In the genomic region with DNA sequence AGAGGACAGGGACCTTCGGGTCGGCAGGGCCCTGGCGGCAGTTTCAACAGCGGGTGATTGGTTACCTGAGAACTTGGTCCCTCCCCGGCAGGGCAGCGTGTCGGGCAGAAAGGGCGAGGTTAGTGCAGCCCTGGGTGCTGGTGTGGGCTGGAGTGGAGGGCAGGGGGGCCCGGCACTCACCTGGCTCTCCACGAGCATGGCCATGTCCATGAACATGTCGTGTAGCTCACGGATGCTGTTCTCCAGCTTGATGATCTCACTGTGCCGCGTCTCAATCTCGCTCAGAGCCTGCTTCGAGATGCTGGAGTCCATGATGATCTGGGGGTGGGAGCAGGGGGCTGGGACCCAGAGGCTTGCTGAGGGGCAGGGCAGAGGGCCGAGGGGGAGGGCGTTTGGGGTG, we compare ENCODE assay signal across 20 cellular contexts. TPM values are rescaled to one million over a fixed set of nuclear protein-coding genes. Genes with fewer than 3 reads are reported as not detected.
DNase-seq lines count a peak whose midpoint lies in the region; ATAC-seq and TF ChIP-seq lines count a peak whose summit lies in the region.
"Had no signal": no experiment of that assay in that cellular context is flagged by ENCODE, and none has a peak within 500 bp of the region (broad histone marks: within the 10 kb centered on the region; RNA-seq: fewer than 3 reads in every experiment).

No MANE protein-coding gene starts in this region.

- no peak overlapping the region for H3K4me2 ChIP-seq in hepatocyte
- H3K4me2 ChIP-seq: KMS-11, PC-9 had no signal

- DNase-seq in activated T-cell treated with anti-CD3 and anti-CD28 coated beads, Interleukin-2, amount 50 U/mL, for 24 hours, result no peak
- DNase-seq in activated T-cell treated with anti-CD3 and anti-CD28 coated beads, Interleukin-2, amount 50 U/mL, for 1 hour, result no peak
- no peak for DNase-seq in Panc1 (ENCODE audit: low read depth, low spot score)
- no peak for DNase-seq in hepatocyte (ENCODE audit: low spot score)
- no peak for DNase-seq in type B pancreatic cell (ENCODE audit: extremely low spot score, unreplicated experiment)
- no peak for DNase-seq in progenitor cell of endocrine pancreas (ENCODE audit: low spot score, unreplicated experiment)
- DNase-seq in NCI-H1092 treated with DMSO at 0.1 percent for 48 hours (lab: John Stamatoyannopoulos, UW), result no peak
- DNase-seq in DMS153 treated with DMSO at 0.1 percent for 48 hours (lab: John Stamatoyannopoulos, UW; ENCODE audit: unreplicated experiment), result no peak
- DNase-seq: 8988T; BE2C; CD8-positive, alpha-beta T cell; DMS79; MV-4-11; NCI-H1417; NCI-H187; NCI-H2107; NCI-H524 had no signal

- no peaks in the 10 kb centered on the region for H3K79me2 ChIP-seq in hepatocyte

- intact Hi-C loops in Panc1 (cut with micrococcal nuclease; ENCODE audit: unreplicated experiment), result no loop called here

- H3K27ac ChIP-seq in Panc1 (ENCODE audit: low read length), result peak overlapping the region; percentile 80
- H3K27ac ChIP-seq in hepatocyte, result peak overlapping the region; percentile 43
- H3K27ac ChIP-seq: KMS-11, PC-9, SJSA1 had no signal

- CTCF ChIA-PET in Panc1 (lab: Charles Lee), result interaction anchor here (1.1 to 1.5 kb wide), 2 partner anchors 8 to 23 kb away, joined by 4 read pairs; no protein-coding TSS in a partner anchor

- TF ChIP-seq CTCF in Panc1 (IDR thresholded peaks at IDR 0.05) (no peak), hepatocyte (IDR thresholded peaks at IDR 0.05; ENCODE audit: poor library complexity) (no peak), type B pancreatic cell (conservative IDR thresholded peaks at IDR 0.05) (no peak), progenitor cell of endocrine pancreas (IDR thresholded peaks at IDR 0.05; ENCODE audit: unreplicated experiment) (no peak)

- H3K9me3 ChIP-seq in Panc1 (ENCODE audit: control insufficient read depth, insufficient read depth, low read depth, low read length), result no peaks in the 10 kb centered on the region
- H3K9me3 ChIP-seq in hepatocyte (ENCODE audit: low read depth), result no peaks in the 10 kb centered on the region
- H3K9me3 ChIP-seq: BE2C, SJSA1 had no signal

- H2AFZ ChIP-seq in hepatocyte, result no peak overlapping the region
- H2AFZ ChIP-seq: PC-9 had no signal

- H3K4me1 Mint-ChIP-seq in activated T-cell treated with anti-CD3 and anti-CD28 coated beads, Interleukin-2, amount 50 U/mL, for 24 hours (ENCODE audit: low read depth), result peaks cover 16% of the 10 kb centered on the region
- H3K4me1 Mint-ChIP-seq in type B pancreatic cell (ENCODE audit: unreplicated experiment) (peaks cover 10% of the 10 kb centered on the region), progenitor cell of endocrine pancreas (ENCODE audit: low read depth) (no peaks in the 10 kb centered on the region)

- POLR2A ChIA-PET in Panc1 (lab: Charles Lee), result interaction anchor here (1.1 kb wide), 1 partner anchor 10 kb away, joined by 3 read pairs; no protein-coding TSS in a partner anchor

- H3K36me3 Mint-ChIP-seq in activated T-cell treated with anti-CD3 and anti-CD28 coated beads, Interleukin-2, amount 50 U/mL, for 24 hours (ENCODE audit: low read depth), result peaks cover 73% of the 10 kb centered on the region
- H3K36me3 Mint-ChIP-seq in type B pancreatic cell, result peaks cover 9% of the 10 kb centered on the region
- H3K36me3 Mint-ChIP-seq in progenitor cell of endocrine pancreas (ENCODE audit: insufficient read depth), result peaks cover 16% of the 10 kb centered on the region

- no peaks in the 10 kb centered on the region for H3K27me3 ChIP-seq in Panc1 (ENCODE audit: control insufficient read depth, insufficient read depth, low read length)
- H3K27me3 ChIP-seq in hepatocyte, result no peaks in the 10 kb centered on the region
- H3K27me3 ChIP-seq: BE2C, SJSA1 had no signal

- H3K4me3 ChIP-seq in Panc1 (ENCODE audit: low read depth in 2 of 2, low read length in 2 of 2) (no peak overlapping the region), hepatocyte (no peak overlapping the region)
- H3K4me3 ChIP-seq: PC-9, SJSA1 had no signal

- no TSS peak for BruUV-seq in Panc1 (replicated peaks; lab: Mats Ljungman, UMichigan)

- no peak for ATAC-seq in Panc1
- ATAC-seq: CD8-positive, alpha-beta T cell had no signal

- H3K4me1 ChIP-seq in Panc1 (ENCODE audit: control insufficient read depth, insufficient read depth, low read length), result peaks cover 80% of the 10 kb centered on the region
- H3K4me1 ChIP-seq in hepatocyte (ENCODE audit: insufficient read depth), result peaks cover 8% of the 10 kb centered on the region

- in situ Hi-C loops in Panc1 (cut with HindIII; ENCODE audit: low pct_unique_long_range_greater_than_20kb, low sequenced_read_pairs), result no loop called here

- WGBS in hepatocyte (ENCODE audit: low lambda C conversion rate, missing lambda C conversion rate), result 95% methylated on average over 13 of the region's 18 CpGs

- no peaks in the 10 kb centered on the region for H4K20me1 ChIP-seq in hepatocyte (ENCODE audit: insufficient read depth, poor library complexity, severe bottlenecking)

- peak overlapping the region; percentile 13 for H3K27ac Mint-ChIP-seq in activated T-cell treated with anti-CD3 and anti-CD28 coated beads, Interleukin-2, amount 50 U/mL, for 24 hours
- H3K27ac Mint-ChIP-seq in type B pancreatic cell (peak overlapping the region; percentile 77), progenitor cell of endocrine pancreas (no peak overlapping the region)
- H3K27ac Mint-ChIP-seq: CD8-positive, alpha-beta T cell had no signal

- no peaks in the 10 kb centered on the region for H3K27me3 Mint-ChIP-seq in activated T-cell treated with anti-CD3 and anti-CD28 coated beads, Interleukin-2, amount 50 U/mL, for 24 hours
- H3K27me3 Mint-ChIP-seq in type B pancreatic cell, result no peaks in the 10 kb centered on the region
- no peaks in the 10 kb centered on the region for H3K27me3 Mint-ChIP-seq in progenitor cell of endocrine pancreas

- H3K36me3 ChIP-seq in Panc1 (ENCODE audit: control insufficient read depth, insufficient read depth, low read length), result no peaks in the 10 kb centered on the region; the same call in none of the 2 replicates
- H3K36me3 ChIP-seq in hepatocyte (replicated peaks; ENCODE audit: insufficient read depth, low read depth), result no peaks in the 10 kb centered on the region

- H3K4me3 Mint-ChIP-seq in activated T-cell treated with anti-CD3 and anti-CD28 coated beads, Interleukin-2, amount 50 U/mL, for 24 hours, result no peak overlapping the region
- no peak overlapping the region for H3K4me3 Mint-ChIP-seq in type B pancreatic cell
- no peak overlapping the region for H3K4me3 Mint-ChIP-seq in progenitor cell of endocrine pancreas (ENCODE audit: low read depth)
- H3K4me3 Mint-ChIP-seq: CD8-positive, alpha-beta T cell had no signal

- no peaks in the 10 kb centered on the region for H3K9me2 ChIP-seq in hepatocyte (replicated peaks; ENCODE audit: insufficient read depth)

- H3K9me3 Mint-ChIP-seq in activated T-cell treated with anti-CD3 and anti-CD28 coated beads, Interleukin-2, amount 50 U/mL, for 24 hours, result no peaks in the 10 kb centered on the region
- H3K9me3 Mint-ChIP-seq in type B pancreatic cell, result no peaks in the 10 kb centered on the region
- no peaks in the 10 kb centered on the region for H3K9me3 Mint-ChIP-seq in progenitor cell of endocrine pancreas (ENCODE audit: low read depth)
- H3K9me3 Mint-ChIP-seq: CD8-positive, alpha-beta T cell had no signal

RNA-seq across cellular contexts. Expression of a gene that starts 16.8 kb away (rescaled TPM):
- total RNA-seq in Panc1 (2021; ENCODE audit: unreplicated experiment) (80.9 TPM), hepatocyte (22.8 and 23.7 TPM in 2 replicates), type B pancreatic cell (ENCODE audit: low replicate concordance) (27.3 and 35.1 TPM in 2 replicates), progenitor cell of endocrine pancreas (40.9 and 46.6 TPM in 2 replicates)
- polyA plus RNA-seq in Panc1 (2012; ENCODE audit: insufficient read length), result 75.5 TPM
- polyA plus RNA-seq in hepatocyte, result 27.1 and 39.2 TPM in 2 replicates

RNA-seq across cellular contexts. Expression of a gene that starts 19.3 kb away (rescaled TPM):
- total RNA-seq in Panc1 (2021; ENCODE audit: unreplicated experiment) (124 TPM), hepatocyte (35.9 and 44.3 TPM in 2 replicates), type B pancreatic cell (ENCODE audit: low replicate concordance) (65.8 and 68.4 TPM in 2 replicates), progenitor cell of endocrine pancreas (57.9 and 58.8 TPM in 2 replicates)
- 228 TPM for polyA plus RNA-seq in Panc1 (2012; ENCODE audit: insufficient read length)
- 112 and 131 TPM in 2 replicates for polyA plus RNA-seq in hepatocyte

RNA-seq across cellular contexts. Expression of a gene that starts 19.4 kb away (rescaled TPM):
- 11.1 TPM for total RNA-seq in Panc1 (2021; ENCODE audit: unreplicated experiment)
- 6.5 TPM for polyA plus RNA-seq in Panc1 (2012; ENCODE audit: insufficient read length)
- 3.0 and 4.7 TPM in 2 replicates for total RNA-seq in hepatocyte
- polyA plus RNA-seq in hepatocyte, result 13.9 and 15.3 TPM in 2 replicates
- 14.7 and 15.0 TPM in 2 replicates for total RNA-seq in type B pancreatic cell (ENCODE audit: low replicate concordance)
- total RNA-seq in progenitor cell of endocrine pancreas, result 10.4 and 11.1 TPM in 2 replicates

RNA-seq across cellular contexts. Expression of a gene that starts 35.0 kb away (rescaled TPM):
- 4.4 TPM for total RNA-seq in Panc1 (2021; ENCODE audit: unreplicated experiment)
- polyA plus RNA-seq in Panc1 (2012; ENCODE audit: insufficient read length), result 6.8 TPM
- 4.3 and 5.6 TPM in 2 replicates for total RNA-seq in hepatocyte
- polyA plus RNA-seq in hepatocyte, result 7.5 and 9.5 TPM in 2 replicates
- 3.8 and 12.9 TPM in 2 replicates for total RNA-seq in type B pancreatic cell (ENCODE audit: low replicate concordance)
- total RNA-seq in progenitor cell of endocrine pancreas, result 15.0 and 15.6 TPM in 2 replicates

RNA-seq across cellular contexts. Expression of a gene that starts 35.9 kb away (rescaled TPM):
- 54.2 TPM for total RNA-seq in Panc1 (2021; ENCODE audit: unreplicated experiment)
- 53.1 TPM for polyA plus RNA-seq in Panc1 (2012; ENCODE audit: insufficient read length)
- 30.7 and 33.0 TPM in 2 replicates for total RNA-seq in hepatocyte
- polyA plus RNA-seq in hepatocyte, result 90.9 and 110 TPM in 2 replicates
- total RNA-seq in type B pancreatic cell (ENCODE audit: low replicate concordance), result 43.9 and 104 TPM in 2 replicates
- total RNA-seq in progenitor cell of endocrine pancreas, result 62.9 and 69.7 TPM in 2 replicates
